Comparison of ENCODE assay signal across 8 cellular contexts in the genomic region with DNA sequence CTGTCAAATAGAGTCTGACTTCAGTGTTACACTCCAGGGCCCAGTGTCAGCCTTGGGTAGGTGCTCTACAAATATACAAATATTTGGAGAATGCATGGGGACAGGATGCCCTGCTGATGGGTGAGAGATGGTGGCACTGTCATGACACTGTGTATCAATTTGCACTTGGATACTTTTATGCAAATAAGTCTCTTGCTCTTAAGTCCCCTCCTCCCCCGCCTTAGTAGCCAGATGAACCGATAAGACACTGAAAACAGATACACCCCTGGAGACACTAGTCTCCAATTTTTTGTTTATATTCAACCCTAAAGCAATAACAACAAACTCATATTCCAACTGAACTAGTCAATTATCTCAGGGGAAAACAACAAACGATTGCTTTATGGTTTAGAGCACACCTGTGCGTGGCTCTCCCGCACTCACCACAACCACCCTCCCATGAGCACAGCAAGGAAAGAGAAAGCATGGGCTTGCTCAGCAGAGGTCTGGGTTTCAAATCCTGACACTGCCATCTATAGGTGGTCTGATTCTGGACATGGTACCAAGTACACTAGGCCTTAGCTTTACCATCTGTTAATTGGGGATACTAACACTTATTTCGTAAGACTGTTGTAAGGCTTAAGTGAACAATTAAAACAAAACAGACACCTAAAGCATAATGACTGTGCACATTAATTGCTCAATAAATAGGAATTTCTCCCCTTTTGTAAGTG. TPM values are rescaled to one million over a fixed set of nuclear protein-coding genes. Genes with fewer than 3 reads are reported as not detected.
A peak's percentile ranks its signal among the peaks of the same experiment; 100 is the strongest.
DNase-seq lines count a peak whose midpoint lies in the region; ATAC-seq, FAIRE-seq and TF ChIP-seq lines count a peak whose summit lies in the region.

No MANE protein-coding gene starts in this region.

- H3K4me1 ChIP-seq in CD4-positive, alpha-beta memory T cell (ENCODE audit: insufficient read depth, low read length): peaks cover 8% of the 10 kb centered on the region

- intact Hi-C loops in CD4-positive, alpha-beta memory T cell (cut with micrococcal nuclease): no loop called here

- no peak overlapping the region for H3K4me3 ChIP-seq in CD4-positive, alpha-beta memory T cell (ENCODE audit: low read length in 2 of 2)

- peaks cover 10 to 19% (median 17%) of the 10 kb centered on the region in 4 donors for H3K4me1 Mint-ChIP-seq in CD4-positive, alpha-beta memory T cell
- peaks cover 41% of the 10 kb centered on the region for H3K4me1 Mint-ChIP-seq in activated naive CD8-positive, alpha-beta T cell (ENCODE audit: low read depth)
- peaks cover 30% of the 10 kb centered on the region for H3K4me1 Mint-ChIP-seq in glutamatergic neuron (ENCODE audit: low read depth, unreplicated experiment)

- DNase-seq in CD4-positive, alpha-beta memory T cell: peak in 3 of 5 donors; percentile 12 to 31 (median 13)
- DNase-seq in GM19239 (ENCODE audit: insufficient read length, low spot score) (peak; percentile 46), glutamatergic neuron (no peak), DMS79 treated with DMSO at 0.1 percent for 48 hours (lab: John Stamatoyannopoulos, UW) (no peak)

- H3K27me3 Mint-ChIP-seq in CD4-positive, alpha-beta memory T cell: no peaks in the 10 kb centered on the region
- H3K27me3 Mint-ChIP-seq in activated naive CD8-positive, alpha-beta T cell: no peaks in the 10 kb centered on the region
- peaks cover 2% of the 10 kb centered on the region for H3K27me3 Mint-ChIP-seq in glutamatergic neuron (ENCODE audit: unreplicated experiment)

- no peaks in the 10 kb centered on the region for H3K27me3 ChIP-seq in CD4-positive, alpha-beta memory T cell (ENCODE audit: insufficient read depth, low read length)

- H3K4me3 Mint-ChIP-seq in CD4-positive, alpha-beta memory T cell: peak overlapping the region in 1 of 8 donors; percentile 22
- no peak overlapping the region for H3K4me3 Mint-ChIP-seq in activated naive CD8-positive, alpha-beta T cell
- H3K4me3 Mint-ChIP-seq in glutamatergic neuron (ENCODE audit: unreplicated experiment): no peak overlapping the region

- ATAC-seq in HG03460 (IDR thresholded peaks at IDR 0.05; ENCODE audit: unreplicated experiment) (peak; percentile 63), GM21786 (IDR thresholded peaks at IDR 0.05; ENCODE audit: unreplicated experiment) (no peak), HG02840 (IDR thresholded peaks at IDR 0.05; ENCODE audit: low FRiP score, unreplicated experiment) (no peak)

- POLR2A ChIA-PET in CD4-positive, alpha-beta memory T cell (lab: Charles Lee; ENCODE audit: partially characterized antibody): interaction anchor here (1.6 kb wide), 1 partner anchor 294 kb away, joined by 5 read pairs; no protein-coding TSS in a partner anchor

- peaks cover 0 to 11% of the 10 kb centered on the region in 2 donors for H3K36me3 Mint-ChIP-seq in CD4-positive, alpha-beta memory T cell
- no peaks in the 10 kb centered on the region for H3K36me3 Mint-ChIP-seq in activated naive CD8-positive, alpha-beta T cell
- no peaks in the 10 kb centered on the region for H3K36me3 Mint-ChIP-seq in glutamatergic neuron (ENCODE audit: unreplicated experiment)

- H3K36me3 ChIP-seq in CD4-positive, alpha-beta memory T cell (ENCODE audit: insufficient read depth, low read length): no peaks in the 10 kb centered on the region

- no peaks in the 10 kb centered on the region for H3K9me3 ChIP-seq in CD4-positive, alpha-beta memory T cell (ENCODE audit: control insufficient read depth in 1 of 2, low read length in 2 of 2)

- H3K9me3 Mint-ChIP-seq in CD4-positive, alpha-beta memory T cell: peaks cover 0 to 1% (median 0%) of the 10 kb centered on the region in 8 donors
- no peaks in the 10 kb centered on the region for H3K9me3 Mint-ChIP-seq in activated naive CD8-positive, alpha-beta T cell (ENCODE audit: low read depth)
- no peaks in the 10 kb centered on the region for H3K9me3 Mint-ChIP-seq in glutamatergic neuron (ENCODE audit: unreplicated experiment)

- CTCF ChIA-PET in CD4-positive, alpha-beta memory T cell (lab: Charles Lee; ENCODE audit: partially characterized antibody): interaction anchor here (0.8 to 4.4 kb wide), 4 partner anchors 57 to 353 kb away, joined by 3 to 21 read pairs (median 4); no protein-coding TSS in a partner anchor

- no peak overlapping the region for H3K27ac ChIP-seq in CD4-positive, alpha-beta memory T cell (ENCODE audit: low read depth, low read length)

- no peak for TF ChIP-seq CTCF in glutamatergic neuron (IDR thresholded peaks at IDR 0.05; ENCODE audit: partially characterized antibody, unreplicated experiment)

- peak; percentile 89 for FAIRE-seq in GM19239 (lab: Jason Lieb, UNC)

- peak overlapping the region in 3 of 7 donors; percentile 48 to 65 (median 50) for H3K27ac Mint-ChIP-seq in CD4-positive, alpha-beta memory T cell
- H3K27ac Mint-ChIP-seq in activated naive CD8-positive, alpha-beta T cell: peak overlapping the region; percentile 18
- no peak overlapping the region for H3K27ac Mint-ChIP-seq in glutamatergic neuron (ENCODE audit: unreplicated experiment)

RNA-seq across cellular contexts. Expression of a gene that starts 50.3 kb away (rescaled TPM):
- total RNA-seq in CD4-positive, alpha-beta memory T cell: 10 to 100 TPM; 10.5 to 11.1 TPM
- polyA plus RNA-seq in CD4-positive, alpha-beta memory T cell: 10 to 100 TPM in 1 of 2 donors, 1 to 10 TPM in 1; 8.2 to 12.8 TPM
- 15.1 TPM for total RNA-seq in glutamatergic neuron (ENCODE audit: unreplicated experiment)

Comparison
In these comparisons a context has a peak if more than half of its experiments do, and no peak if none do; other contexts are left out.
1. DNase-seq: peak in CD4-positive, alpha-beta memory T cell (3 of 5) and GM19239 (single experiment); none in glutamatergic neuron (single experiment) and DMS79 treated with DMSO at 0.1 percent for 48 hours (single experiment).